Comparison of ENCODE assay signal across 18 cellular contexts in genomic region chr14:64632056-64632455, GRCh38.
DNase-seq lines count a peak whose midpoint lies in the region; ATAC-seq, FAIRE-seq and TF ChIP-seq lines count a peak whose summit lies in the region.
"Had no signal": no experiment of that assay in that cellular context is flagged by ENCODE, and none has a peak within 500 bp of the region (broad histone marks: within the 10 kb centered on the region; RNA-seq: fewer than 3 reads in every experiment).

No MANE protein-coding gene starts in this region.

- H3K27ac Mint-ChIP-seq in activated T-helper 17 cell treated with anti-CD3 and anti-CD28 coated beads, Interleukin-2, amount 50 U/mL, for 72 hours: no peak overlapping the region
- H3K27ac Mint-ChIP-seq in neural progenitor cell: no peak overlapping the region
- H3K27ac Mint-ChIP-seq: activated CD8-positive, alpha-beta T cell treated with anti-CD3 and anti-CD28 coated beads for 36 hours; activated naive CD8-positive, alpha-beta T cell treated with anti-CD3 and anti-CD28 coated beads, Interleukin-2, amount 10 ng/mL, durations not matched to agents 7 days and 5 days had no signal

- intact Hi-C loops in OCI-LY7 (cut with micrococcal nuclease; ENCODE audit: unreplicated experiment): no loop called here

- H3K36me3 Mint-ChIP-seq in activated T-helper 17 cell treated with anti-CD3 and anti-CD28 coated beads, Interleukin-2, amount 50 U/mL, for 72 hours (ENCODE audit: low read depth): no peaks in the 10 kb centered on the region
- no peaks in the 10 kb centered on the region for H3K36me3 Mint-ChIP-seq in neural progenitor cell
- H3K36me3 Mint-ChIP-seq: activated naive CD8-positive, alpha-beta T cell treated with anti-CD3 and anti-CD28 coated beads, Interleukin-2, amount 10 ng/mL, durations not matched to agents 7 days and 5 days had no signal

- DNase-seq in AG20443 (ENCODE audit: low spot score): peak; percentile 31
- DNase-seq in OCI-LY7 (ENCODE audit: low spot score): no peak
- peak; percentile 46 for DNase-seq in foreskin melanocyte
- no peak for DNase-seq in stimulated activated naive CD4-positive, alpha-beta T cell (lab: John Stamatoyannopoulos, UW)
- DNase-seq in D721Med (ENCODE audit: insufficient read length, low spot score): no peak
- DNase-seq in neural progenitor cell (ENCODE audit: low spot score): no peak
- DNase-seq: activated CD8-positive, alpha-beta T cell treated with anti-CD3 and anti-CD28 coated beads for 36 hours; activated naive CD8-positive, alpha-beta T cell treated with anti-CD3 and anti-CD28 coated beads, Interleukin-2, amount 10 ng/mL, durations not matched to agents 7 days and 5 days; COR-L47; GOT3; heart left ventricle; NCI-H1417 treated with DMSO at 0.1 percent for 48 hours; right cardiac atrium had no signal

- ATAC-seq in activated T-helper 17 cell treated with anti-CD3 and anti-CD28 coated beads, Interleukin-2, amount 50 U/mL, for 72 hours (replicated peaks): no peak
- ATAC-seq: activated CD8-positive, alpha-beta T cell treated with anti-CD3 and anti-CD28 coated beads for 36 hours; GM12878; right cardiac atrium had no signal

- no peaks in the 10 kb centered on the region for H3K4me1 ChIP-seq in OCI-LY7 (ENCODE audit: insufficient read depth, low read length, poor library complexity, severe bottlenecking)
- H3K4me1 ChIP-seq in neutrophil (ENCODE audit: control insufficient read depth in 1 of 2, insufficient read depth in 1 of 2, low read depth in 1 of 2, low read length in 1 of 2): peaks cover 12% of the 10 kb centered on the region in 2 experiments
- H3K4me1 ChIP-seq in neural progenitor cell: no peaks in the 10 kb centered on the region
- H3K4me1 ChIP-seq: breast epithelium had no signal

- no peak overlapping the region for H3K27ac ChIP-seq in OCI-LY7 (ENCODE audit: low read depth, low read length, poor library complexity, severe bottlenecking)
- peak overlapping the region; percentile 41 for H3K27ac ChIP-seq in neutrophil
- no peak overlapping the region for H3K27ac ChIP-seq in neural progenitor cell
- H3K27ac ChIP-seq: RWPE1 had no signal

- H3K9me3 Mint-ChIP-seq in activated T-helper 17 cell treated with anti-CD3 and anti-CD28 coated beads, Interleukin-2, amount 50 U/mL, for 72 hours: no peaks in the 10 kb centered on the region
- no peaks in the 10 kb centered on the region for H3K9me3 Mint-ChIP-seq in neural progenitor cell
- H3K9me3 Mint-ChIP-seq: activated CD8-positive, alpha-beta T cell treated with anti-CD3 and anti-CD28 coated beads for 36 hours; activated naive CD8-positive, alpha-beta T cell treated with anti-CD3 and anti-CD28 coated beads, Interleukin-2, amount 10 ng/mL, durations not matched to agents 7 days and 5 days had no signal

- H3K9ac ChIP-seq in neural progenitor cell: no peak overlapping the region

- H4K20me1 ChIP-seq in OCI-LY7 (ENCODE audit: insufficient read depth, low read length) (no peaks in the 10 kb centered on the region), neural progenitor cell (ENCODE audit: low read depth) (no peaks in the 10 kb centered on the region)

- H3K4me3 ChIP-seq in OCI-LY7 (ENCODE audit: low read depth, low read length, poor library complexity, severe bottlenecking): no peak overlapping the region
- H3K4me3 ChIP-seq in neutrophil (ENCODE audit: low read depth in 1 of 2, low read length in 1 of 2): no peak overlapping the region
- H3K4me3 ChIP-seq in neural progenitor cell: no peak overlapping the region
- H3K4me3 ChIP-seq: breast epithelium, GM12878, heart left ventricle had no signal

- H3K36me3 ChIP-seq in OCI-LY7 (ENCODE audit: insufficient read depth, low read length): no peaks in the 10 kb centered on the region
- no peaks in the 10 kb centered on the region for H3K36me3 ChIP-seq in neutrophil
- H3K36me3 ChIP-seq in neural progenitor cell: no peaks in the 10 kb centered on the region
- H3K36me3 ChIP-seq: breast epithelium, heart left ventricle had no signal

- 0 out of 2 replicates have a peak overlapping the region, but pooled peaks have one; percentile 39 for H2AFZ ChIP-seq in OCI-LY7 (ENCODE audit: low read length)
- no peak overlapping the region for H2AFZ ChIP-seq in neural progenitor cell (replicated peaks)

- H3F3A ChIP-seq in neural progenitor cell (ENCODE audit: low read depth): no peaks in the 10 kb centered on the region

- POLR2A ChIA-PET in OCI-LY7 (lab: Charles Lee): interaction anchor here (0.7 to 0.9 kb wide), 2 partner anchors 23 kb away, joined by 3 to 4 read pairs; no protein-coding TSS in a partner anchor

- no peaks in the 10 kb centered on the region for H3K9me2 ChIP-seq in OCI-LY7 (ENCODE audit: insufficient read depth, low read length)

- H3K27me3 ChIP-seq in neutrophil: no peaks in the 10 kb centered on the region
- H3K27me3 ChIP-seq in neural progenitor cell: no peaks in the 10 kb centered on the region
- H3K27me3 ChIP-seq: breast epithelium, heart left ventricle had no signal

- peaks cover 4% of the 10 kb centered on the region for H3K27me3 Mint-ChIP-seq in activated T-helper 17 cell treated with anti-CD3 and anti-CD28 coated beads, Interleukin-2, amount 50 U/mL, for 72 hours
- peaks cover 8% of the 10 kb centered on the region for H3K27me3 Mint-ChIP-seq in neural progenitor cell (ENCODE audit: insufficient read depth, low read depth)
- H3K27me3 Mint-ChIP-seq: activated CD8-positive, alpha-beta T cell treated with anti-CD3 and anti-CD28 coated beads for 36 hours had no signal

- no peak for FAIRE-seq in D721Med (lab: Jason Lieb, UNC)
- FAIRE-seq: GM12878 had no signal

- H3K79me2 ChIP-seq in OCI-LY7 (ENCODE audit: insufficient read depth, low read depth, low read length) (no peaks in the 10 kb centered on the region), neural progenitor cell (ENCODE audit: low read depth) (no peaks in the 10 kb centered on the region)

- no peak overlapping the region for H3K4me3 Mint-ChIP-seq in activated T-helper 17 cell treated with anti-CD3 and anti-CD28 coated beads, Interleukin-2, amount 50 U/mL, for 72 hours
- H3K4me3 Mint-ChIP-seq in neural progenitor cell: no peak overlapping the region
- H3K4me3 Mint-ChIP-seq: activated CD8-positive, alpha-beta T cell treated with anti-CD3 and anti-CD28 coated beads for 36 hours; activated naive CD8-positive, alpha-beta T cell treated with anti-CD3 and anti-CD28 coated beads, Interleukin-2, amount 10 ng/mL, durations not matched to agents 7 days and 5 days had no signal

- no TSS peak for BruUV-seq in OCI-LY7 (replicated peaks; lab: Mats Ljungman, UMichigan)

- CTCF ChIA-PET in OCI-LY7 (lab: Charles Lee; ENCODE audit: unreplicated experiment): no interaction called here

- no peaks in the 10 kb centered on the region for H3K9me3 ChIP-seq in OCI-LY7 (ENCODE audit: low read length)
- H3K9me3 ChIP-seq in neutrophil: no peaks in the 10 kb centered on the region
- H3K9me3 ChIP-seq in neural progenitor cell (ENCODE audit: low read depth): no peaks in the 10 kb centered on the region
- H3K9me3 ChIP-seq: breast epithelium, heart left ventricle had no signal

- no peaks in the 10 kb centered on the region for H3K4me1 Mint-ChIP-seq in activated T-helper 17 cell treated with anti-CD3 and anti-CD28 coated beads, Interleukin-2, amount 50 U/mL, for 72 hours
- peaks cover 4% of the 10 kb centered on the region for H3K4me1 Mint-ChIP-seq in neural progenitor cell

- TF ChIP-seq CTCF in OCI-LY7 (conservative IDR thresholded peaks at IDR 0.05; ENCODE audit: low read length) (no peak), neutrophil (IDR thresholded peaks at IDR 0.05) (no peak), D721Med (IDR thresholded peaks at IDR 0.05; ENCODE audit: insufficient read depth, missing control alignments) (no peak), neural progenitor cell (IDR thresholded peaks at IDR 0.05) (no peak)

- H3K4me2 ChIP-seq in OCI-LY7 (ENCODE audit: low read length) (no peak overlapping the region), neural progenitor cell (no peak overlapping the region)

Comparison
In these comparisons a context has a peak if more than half of its experiments do, and no peak if none do; other contexts are left out.
1. DNase-seq: peak in AG20443 (single experiment) and foreskin melanocyte (single experiment); none in OCI-LY7 (single experiment), stimulated activated naive CD4-positive, alpha-beta T cell (0 of 6), D721Med (single experiment) and neural progenitor cell (single experiment).